ENCODE assay signal across 8 cellular contexts in the genomic region with DNA sequence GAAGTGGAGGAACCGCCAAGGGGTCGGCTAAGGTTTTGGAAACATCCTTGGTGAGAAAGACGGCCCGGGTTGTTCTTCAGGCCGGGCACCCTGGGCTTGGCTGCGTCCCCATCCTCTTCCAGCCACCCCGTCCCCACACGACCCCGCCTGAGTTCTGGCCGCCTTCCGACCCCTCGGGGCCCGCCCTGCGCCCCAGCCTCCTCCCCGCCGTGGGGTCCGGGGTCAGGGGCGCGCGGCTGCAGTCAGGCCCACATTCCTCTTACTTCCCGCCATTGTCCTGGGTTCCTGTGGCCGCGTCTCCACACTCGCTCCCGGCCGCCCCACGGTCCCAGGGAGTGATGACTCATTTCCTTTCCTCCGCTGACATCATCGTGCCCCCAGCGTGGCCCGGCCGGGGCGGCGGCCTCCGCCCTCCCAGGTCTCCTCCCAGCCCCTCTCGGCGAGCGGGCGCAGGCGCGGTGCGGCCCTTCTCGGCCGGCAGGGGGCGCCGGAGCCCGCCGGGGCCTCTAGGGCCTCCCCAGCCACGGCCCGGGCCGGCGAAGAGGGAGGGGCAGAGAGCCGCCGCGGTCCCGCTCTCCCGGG. TPM values are rescaled to one million over a fixed set of nuclear protein-coding genes. Genes with fewer than 3 reads are reported as not detected.
DNase-seq lines count a peak whose midpoint lies in the region; ATAC-seq, FAIRE-seq and TF ChIP-seq lines count a peak whose summit lies in the region.

No MANE protein-coding gene starts in this region.

- H3K9me3 ChIP-seq in kidney (ENCODE audit: control insufficient read depth in 1 of 2, low read length in 2 of 2) = no peaks in the 10 kb centered on the region

- ATAC-seq in GM18868 (IDR thresholded peaks at IDR 0.05; ENCODE audit: unreplicated experiment) (peak; percentile 77), HG03103 (IDR thresholded peaks at IDR 0.05; ENCODE audit: low read depth, unreplicated experiment) (peak; percentile 68)

- no peaks in the 10 kb centered on the region for H3K36me3 ChIP-seq in kidney (ENCODE audit: control insufficient read depth in 1 of 2, insufficient read depth in 2 of 2, low read length in 2 of 2)

- peak overlapping the region; percentile 3 to 81 for H3K9ac ChIP-seq in kidney (ENCODE audit: low read length in 2 of 2)

- H3K4me3 ChIP-seq in kidney (ENCODE audit: low read length in 2 of 2) = peak overlapping the region; percentile 64 to 71

- intact Hi-C loops in kidney (cut with DNase I) = no loop called here

- peaks cover 8 to 10% of the 10 kb centered on the region in 2 donors for H3K4me1 ChIP-seq in kidney (ENCODE audit: control insufficient read depth in 1 of 2, insufficient read depth in 1 of 2, low read depth in 1 of 2, low read length in 2 of 2)

- peak; percentile 81 for TF ChIP-seq CTCF in kidney (IDR thresholded peaks at IDR 0.05; ENCODE audit: borderline replicate concordance, extremely low read depth, insufficient read depth)

- DNase-seq in AG08395 (ENCODE audit: low spot score) (peak; percentile 99), NCI-H2196 treated with DMSO at 0.1 percent for 48 hours (lab: John Stamatoyannopoulos, UW; ENCODE audit: unreplicated experiment) (peak; percentile 56), kidney (peak; percentile 98)
- DNase-seq in activated CD4-positive, CD25-positive, alpha-beta regulatory T cell treated with anti-CD3 and anti-CD28 coated beads, Interleukin-2, amount 50 U/mL, for 16 hours (ENCODE audit: low read depth, low spot score) = peak; percentile 59
- DNase-seq in central memory CD4-positive, alpha-beta T cell = peak; percentile 82
- peak; percentile 81 to 83 for DNase-seq in stimulated activated CD4-positive, alpha-beta T cell treated with anti-CD3 and anti-CD28 coated beads, Interleukin-15, amount 100 ng/mL, for 1 hour (ENCODE audit: low read depth in 1 of 2, low spot score in 1 of 2)

- FAIRE-seq in kidney (lab: Jason Lieb, UNC) = no peak

- peak overlapping the region; percentile 74 to 93 for H3K27ac ChIP-seq in kidney (ENCODE audit: low read depth in 2 of 2, low read length in 2 of 2)

RNA-seq across cellular contexts. Expression of a gene that starts 59.6 kb away (rescaled TPM):
- total RNA-seq in kidney = 195 TPM
- polyA plus RNA-seq in kidney (ENCODE audit: insufficient read depth, low read depth, low replicate concordance) = 59.8 TPM

Comparison
In these comparisons a context has a peak if more than half of its experiments do, and no peak if none do; other contexts are left out.
1. Peak in every context shown above with its lines: DNase-seq, ATAC-seq, H3K4me3 ChIP-seq and H3K27ac ChIP-seq.